Comparison of ENCODE assay signal across 19 cellular contexts in the genomic region with DNA sequence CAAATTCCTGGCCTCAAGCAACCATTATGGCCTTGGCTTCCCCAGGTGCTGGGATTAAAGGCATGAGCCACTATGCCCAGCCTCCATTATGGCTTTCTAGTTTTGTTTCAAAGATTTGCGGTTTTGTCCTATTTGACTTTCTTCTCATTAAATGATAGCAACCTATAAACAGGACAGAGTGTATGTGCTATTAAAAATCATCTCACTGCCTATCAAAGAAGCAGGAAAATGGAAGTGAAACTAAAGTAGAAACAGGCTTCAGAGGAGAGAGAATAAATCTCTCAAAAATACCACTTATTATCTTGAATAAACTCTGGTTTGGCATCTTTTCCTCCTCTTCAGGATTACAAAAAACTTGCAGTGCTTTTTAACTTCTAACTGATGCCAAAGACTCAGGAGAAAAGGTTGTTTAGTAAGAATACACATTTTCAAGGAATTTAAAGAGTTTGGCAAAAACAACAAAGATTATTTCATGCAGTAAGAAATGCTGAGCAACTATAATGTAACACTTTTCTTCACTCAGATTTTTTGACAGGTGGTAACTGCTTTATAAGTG. TPM values are rescaled to one million over a fixed set of nuclear protein-coding genes. Genes with fewer than 3 reads are reported as not detected.
DNase-seq lines count a peak whose midpoint lies in the region; ATAC-seq and TF ChIP-seq lines count a peak whose summit lies in the region.
"Had no signal": no experiment of that assay in that cellular context is flagged by ENCODE, and none has a peak within 500 bp of the region (broad histone marks: within the 10 kb centered on the region; RNA-seq: fewer than 3 reads in every experiment).

No MANE protein-coding gene starts in this region.

- intact Hi-C loops in activated B cell treated with CpG ODN at 0.5 μM for 24 hours (cut with micrococcal nuclease), result loop anchor here (1.0 to 2.0 kb wide), 3 partner anchors 10 to 31 kb away; no protein-coding TSS in a partner anchor

- peaks cover 94% of the 10 kb centered on the region for H3K4me1 ChIP-seq in KMS-11 (ENCODE audit: low read depth, poor library complexity, severe bottlenecking)
- H3K4me1 ChIP-seq: esophagus muscularis mucosa, uterus had no signal

- H3K4me3 Mint-ChIP-seq in T-helper 2 cell treated with Interferon-gamma antibody and Interleukin-4, amounts not matched to agents 5 μg/mL and 100 μg/mL, for 36 hours, result no peak overlapping the region
- H3K4me3 Mint-ChIP-seq in activated B cell treated with CpG ODN at 0.5 μM for 24 hours (peak overlapping the region; percentile 29), osteocyte (ENCODE audit: unreplicated experiment) (no peak overlapping the region)
- H3K4me3 Mint-ChIP-seq: CD14-positive monocyte; stimulated activated naive CD8-positive, alpha-beta T cell treated with anti-CD3 and anti-CD28 coated beads, Interleukin-15, Interleukin-2, amounts not matched to agents 100 ng/mL and 50 ng/mL, for 24 hours had no signal

- H3K36me3 Mint-ChIP-seq in T-helper 2 cell treated with Interferon-gamma antibody and Interleukin-4, amounts not matched to agents 5 μg/mL and 100 μg/mL, for 36 hours (ENCODE audit: low read depth), result peaks cover 48% of the 10 kb centered on the region
- H3K36me3 Mint-ChIP-seq in activated B cell treated with CpG ODN at 0.5 μM for 24 hours (ENCODE audit: low read depth) (peaks cover 86% of the 10 kb centered on the region), osteocyte (ENCODE audit: unreplicated experiment) (peaks cover 56% of the 10 kb centered on the region)

- H3K9me3 Mint-ChIP-seq in T-helper 2 cell treated with Interferon-gamma antibody and Interleukin-4, amounts not matched to agents 5 μg/mL and 100 μg/mL, for 36 hours, result no peaks in the 10 kb centered on the region
- H3K9me3 Mint-ChIP-seq in activated B cell treated with CpG ODN at 0.5 μM for 24 hours, result no peaks in the 10 kb centered on the region
- no peaks in the 10 kb centered on the region for H3K9me3 Mint-ChIP-seq in osteocyte (ENCODE audit: unreplicated experiment)
- H3K9me3 Mint-ChIP-seq: CD14-positive monocyte; stimulated activated naive CD8-positive, alpha-beta T cell treated with anti-CD3 and anti-CD28 coated beads, Interleukin-15, Interleukin-2, amounts not matched to agents 100 ng/mL and 50 ng/mL, for 24 hours had no signal

- peak overlapping the region; percentile 70 for H3K4me2 ChIP-seq in KMS-11

- POLR2A ChIA-PET in activated B cell treated with CpG ODN at 0.5 μM for 24 hours (lab: Charles Lee), result interaction anchor here (0.7 to 1.9 kb wide), 2 partner anchors 9 to 28 kb away, joined by 3 to 4 read pairs; no protein-coding TSS in a partner anchor

- ATAC-seq in activated B cell treated with CpG ODN at 0.5 μM for 24 hours (ENCODE audit: low read depth) (peak; percentile 80), GM21619 (IDR thresholded peaks at IDR 0.05; ENCODE audit: unreplicated experiment) (no peak)

- peaks cover 54% of the 10 kb centered on the region for H3K79me2 ChIP-seq in KMS-11 (ENCODE audit: insufficient read depth, low read depth)

- H3K27ac Mint-ChIP-seq in T-helper 2 cell treated with Interferon-gamma antibody and Interleukin-4, amounts not matched to agents 5 μg/mL and 100 μg/mL, for 36 hours, result peak overlapping the region; percentile 39
- H3K27ac Mint-ChIP-seq in activated B cell treated with CpG ODN at 0.5 μM for 24 hours (peak overlapping the region; percentile 89), osteocyte (ENCODE audit: unreplicated experiment) (no peak overlapping the region)
- H3K27ac Mint-ChIP-seq: stimulated activated naive CD8-positive, alpha-beta T cell treated with anti-CD3 and anti-CD28 coated beads, Interleukin-15, Interleukin-2, amounts not matched to agents 100 ng/mL and 50 ng/mL, for 24 hours had no signal

- no peak overlapping the region for H2AFZ ChIP-seq in KMS-11 (ENCODE audit: low read depth)

- H3K27me3 ChIP-seq in KMS-11 (ENCODE audit: insufficient read depth, low read depth), result no peaks in the 10 kb centered on the region
- H3K27me3 ChIP-seq: esophagus muscularis mucosa, uterus had no signal

- CTCF ChIA-PET in activated B cell treated with CpG ODN at 0.5 μM for 24 hours (lab: Charles Lee), result interaction anchor here (1.2 to 4.2 kb wide), 2 partner anchors 22 to 32 kb away, joined by 3 to 26 read pairs; no protein-coding TSS in a partner anchor

- H4K20me1 ChIP-seq in KMS-11 (ENCODE audit: insufficient read depth), result no peaks in the 10 kb centered on the region

- TF ChIP-seq CTCF in KMS-11 (conservative IDR thresholded peaks at IDR 0.05; ENCODE audit: low read depth, low read length) (no peak), activated B cell treated with CpG ODN at 0.5 μM for 24 hours (IDR thresholded peaks at IDR 0.05) (no peak), osteocyte (IDR thresholded peaks at IDR 0.05) (no peak)

- no peak for DNase-seq in T-helper 2 cell treated with Interferon-gamma antibody and Interleukin-4, amounts not matched to agents 5 μg/mL and 100 μg/mL, for 36 hours (ENCODE audit: low spot score)
- DNase-seq in T-helper 2 cell (no peak), activated B cell treated with CpG ODN at 0.5 μM for 24 hours (no peak), osteocyte (ENCODE audit: extremely low spot score, unreplicated experiment) (peak; percentile 42), midbrain (lab: John Stamatoyannopoulos, UW) (no peak)
- no peak for DNase-seq in stimulated activated naive CD4-positive, alpha-beta T cell treated with Interleukin-2 at 50 U/mL for 16 hours (lab: John Stamatoyannopoulos, UW)
- DNase-seq: activated CD4-positive, alpha-beta T cell treated with anti-CD3 and anti-CD28 coated beads for 4 hours; DMS153; mesenchymal stem cell; NCI-H1694 treated with DMSO at 0.1 percent for 48 hours; NCI-H446 treated with DMSO at 0.1 percent for 48 hours; retina; T1000; uterus had no signal

- no peak overlapping the region for H3K4me3 ChIP-seq in KMS-11 (IDR thresholded peaks at IDR 0.05; ENCODE audit: insufficient read depth, low read depth, low read length)
- H3K4me3 ChIP-seq: esophagus muscularis mucosa, uterus had no signal

- no peaks in the 10 kb centered on the region for H3K27me3 Mint-ChIP-seq in T-helper 2 cell treated with Interferon-gamma antibody and Interleukin-4, amounts not matched to agents 5 μg/mL and 100 μg/mL, for 36 hours (ENCODE audit: low read depth)
- H3K27me3 Mint-ChIP-seq in activated B cell treated with CpG ODN at 0.5 μM for 24 hours (no peaks in the 10 kb centered on the region), osteocyte (ENCODE audit: unreplicated experiment) (no peaks in the 10 kb centered on the region)
- H3K27me3 Mint-ChIP-seq: stimulated activated naive CD8-positive, alpha-beta T cell treated with anti-CD3 and anti-CD28 coated beads, Interleukin-15, Interleukin-2, amounts not matched to agents 100 ng/mL and 50 ng/mL, for 24 hours had no signal

- H3K9ac ChIP-seq in KMS-11, result peak overlapping the region; percentile 4; the same call in 1 of the 2 replicates

- peaks cover 14% of the 10 kb centered on the region; the same call in 1 of the 2 replicates for H3K36me3 ChIP-seq in KMS-11 (ENCODE audit: insufficient read depth)
- H3K36me3 ChIP-seq: uterus had no signal

- peaks cover 20% of the 10 kb centered on the region for H3K4me1 Mint-ChIP-seq in T-helper 2 cell treated with Interferon-gamma antibody and Interleukin-4, amounts not matched to agents 5 μg/mL and 100 μg/mL, for 36 hours (ENCODE audit: low read depth)
- H3K4me1 Mint-ChIP-seq in activated B cell treated with CpG ODN at 0.5 μM for 24 hours (peaks cover 78% of the 10 kb centered on the region), osteocyte (ENCODE audit: unreplicated experiment) (no peaks in the 10 kb centered on the region)

- H3K27ac ChIP-seq in KMS-11, result peak overlapping the region; percentile 85
- H3K27ac ChIP-seq: esophagus muscularis mucosa, uterus had no signal

RNA-seq across cellular contexts. Expression of a gene that starts 28.7 kb away (rescaled TPM):
- total RNA-seq in activated B cell treated with CpG ODN at 0.5 μM for 24 hours, result 38.6 and 41.4 TPM in 2 replicates
- 48.0 and 48.5 TPM in 2 replicates for total RNA-seq in osteocyte
